In genomic region chr4:10659251-10659650, GRCh38 we compare ENCODE assay signal across 19 cellular contexts. TPM values are rescaled to one million over a fixed set of nuclear protein-coding genes. Genes with fewer than 3 reads are reported as not detected.
A peak's percentile ranks its signal among the peaks of the same experiment; 100 is the strongest.
DNase-seq lines count a peak whose midpoint lies in the region; ATAC-seq and TF ChIP-seq lines count a peak whose summit lies in the region.
"Had no signal": no experiment of that assay in that cellular context is flagged by ENCODE, and none has a peak within 500 bp of the region (broad histone marks: within the 10 kb centered on the region; RNA-seq: fewer than 3 reads in every experiment).

No MANE protein-coding gene starts in this region.

- H3K4me3 Mint-ChIP-seq in activated naive CD8-positive, alpha-beta T cell treated with anti-CD3 and anti-CD28 coated beads, Interleukin-2, amount 50 U/mL, for 24 hours: no peak overlapping the region
- no peak overlapping the region for H3K4me3 Mint-ChIP-seq in activated naive CD8-positive, alpha-beta T cell treated with anti-CD3 and anti-CD28 coated beads for 36 hours
- H3K4me3 Mint-ChIP-seq: CD4-positive, alpha-beta memory T cell had no signal

- no peak for DNase-seq in activated naive CD8-positive, alpha-beta T cell treated with anti-CD3 and anti-CD28 coated beads, Interleukin-2, amount 50 U/mL, for 24 hours
- no peak for DNase-seq in activated naive CD8-positive, alpha-beta T cell treated with anti-CD3 and anti-CD28 coated beads for 36 hours
- DNase-seq in NCI-H146 (lab: John Stamatoyannopoulos, UW) (peak; percentile 47), HCEC 1CT (no peak), D341Med (ENCODE audit: low spot score) (no peak)
- DNase-seq: C1 segment of cervical spinal cord; Calu3; CD4-positive, alpha-beta memory T cell; COR-L47; DMS153; DMS79 treated with DMSO at 0.1 percent for 48 hours; GF-D8; GOT3 had no signal

- peak overlapping the region; percentile 14 for H3K27ac Mint-ChIP-seq in activated naive CD8-positive, alpha-beta T cell treated with anti-CD3 and anti-CD28 coated beads, Interleukin-2, amount 50 U/mL, for 24 hours
- H3K27ac Mint-ChIP-seq in activated naive CD8-positive, alpha-beta T cell treated with anti-CD3 and anti-CD28 coated beads for 36 hours: no peak overlapping the region
- H3K27ac Mint-ChIP-seq: CD4-positive, alpha-beta memory T cell had no signal

- no peaks in the 10 kb centered on the region for H3K36me3 Mint-ChIP-seq in activated naive CD8-positive, alpha-beta T cell treated with anti-CD3 and anti-CD28 coated beads, Interleukin-2, amount 50 U/mL, for 24 hours (ENCODE audit: low read depth)
- no peaks in the 10 kb centered on the region for H3K36me3 Mint-ChIP-seq in activated naive CD8-positive, alpha-beta T cell treated with anti-CD3 and anti-CD28 coated beads for 36 hours
- H3K36me3 Mint-ChIP-seq: CD4-positive, alpha-beta memory T cell had no signal

- H3K27me3 Mint-ChIP-seq in activated naive CD8-positive, alpha-beta T cell treated with anti-CD3 and anti-CD28 coated beads, Interleukin-2, amount 50 U/mL, for 24 hours: no peaks in the 10 kb centered on the region
- H3K27me3 Mint-ChIP-seq in activated naive CD8-positive, alpha-beta T cell treated with anti-CD3 and anti-CD28 coated beads for 36 hours: no peaks in the 10 kb centered on the region

- peak overlapping the region; percentile 96 for H3K27ac ChIP-seq in VCaP

- H3K4me1 Mint-ChIP-seq in activated naive CD8-positive, alpha-beta T cell treated with anti-CD3 and anti-CD28 coated beads, Interleukin-2, amount 50 U/mL, for 24 hours: peaks cover 28% of the 10 kb centered on the region
- peaks cover 13% of the 10 kb centered on the region for H3K4me1 Mint-ChIP-seq in activated naive CD8-positive, alpha-beta T cell treated with anti-CD3 and anti-CD28 coated beads for 36 hours

- no peak for TF ChIP-seq CTCF in VCaP (conservative IDR thresholded peaks at IDR 0.05)

- no peak for ATAC-seq in activated naive CD8-positive, alpha-beta T cell treated with anti-CD3 and anti-CD28 coated beads, Interleukin-2, amount 50 U/mL, for 24 hours
- no peak for ATAC-seq in HG02759 (IDR thresholded peaks at IDR 0.05; ENCODE audit: unreplicated experiment)

- H3K9me3 Mint-ChIP-seq in activated naive CD8-positive, alpha-beta T cell treated with anti-CD3 and anti-CD28 coated beads, Interleukin-2, amount 50 U/mL, for 24 hours: no peaks in the 10 kb centered on the region
- peaks cover 1% of the 10 kb centered on the region for H3K9me3 Mint-ChIP-seq in activated naive CD8-positive, alpha-beta T cell treated with anti-CD3 and anti-CD28 coated beads for 36 hours

RNA-seq across cellular contexts. Expression of gene CLNK, which starts 25.3 kb away (rescaled TPM):
- total RNA-seq in activated naive CD8-positive, alpha-beta T cell treated with anti-CD3 and anti-CD28 coated beads for 36 hours: under 1 TPM; 0.32 to 0.35 TPM
- total RNA-seq: A172, A673, Calu3, Daoy, G401 had no signal
